In the genomic region with DNA sequence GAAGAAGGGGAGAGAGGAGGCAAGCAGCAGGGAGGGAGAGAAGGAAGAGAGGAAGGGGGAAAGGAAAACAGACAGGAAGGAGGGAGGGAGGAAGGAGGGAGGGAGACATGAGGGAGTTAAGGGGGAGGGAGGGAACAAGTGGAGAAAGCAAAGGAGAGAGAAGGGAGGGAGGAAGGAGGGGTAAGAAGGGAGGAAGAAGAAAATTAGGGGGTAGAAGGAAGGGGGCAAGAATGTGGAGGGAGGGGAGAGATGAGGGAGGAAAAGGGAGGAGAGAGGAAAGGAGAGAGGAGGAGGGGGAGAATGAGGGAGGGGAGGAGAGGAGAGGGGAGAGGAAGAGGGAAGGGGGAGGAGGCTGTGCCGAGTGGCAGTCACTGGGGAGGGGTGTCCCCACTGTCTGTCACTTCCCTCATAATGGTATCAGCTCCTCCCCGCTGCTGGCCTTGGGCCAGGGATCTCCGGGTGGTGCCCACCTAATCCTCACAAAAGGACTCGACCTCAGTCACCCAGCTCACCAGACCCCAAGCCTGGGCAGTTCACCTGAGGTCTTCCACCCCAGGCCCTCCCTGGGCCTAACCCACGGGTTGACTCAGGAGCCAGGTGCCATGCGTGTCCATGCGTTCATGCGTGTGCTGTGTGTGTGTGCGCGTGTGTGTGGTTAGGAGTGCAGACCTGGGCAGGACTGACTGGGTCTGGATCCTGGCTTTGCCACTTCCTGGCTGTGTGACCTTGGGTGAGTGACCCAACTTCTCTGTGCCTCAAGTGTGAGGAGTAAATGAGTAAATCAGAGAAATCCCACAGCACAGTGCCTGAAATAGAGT, we compare ENCODE assay signal across 14 cellular contexts. TPM values are rescaled to one million over a fixed set of nuclear protein-coding genes. Genes with fewer than 3 reads are reported as not detected.
A peak's percentile ranks its signal among the peaks of the same experiment; 100 is the strongest.
DNase-seq lines count a peak whose midpoint lies in the region; ATAC-seq and TF ChIP-seq lines count a peak whose summit lies in the region.
"Had no signal": no experiment of that assay in that cellular context is flagged by ENCODE, and none has a peak within 500 bp of the region (broad histone marks: within the 10 kb centered on the region; RNA-seq: fewer than 3 reads in every experiment).

No MANE protein-coding gene starts in this region.

- intact Hi-C loops in CD14-positive monocyte (cut with micrococcal nuclease), result loop anchor here in 1 of 2 donors (10.0 kb wide), 1 partner anchor 108 kb away; no protein-coding TSS in a partner anchor

- peak; percentile 68 for ATAC-seq in memory B cell (ENCODE audit: low read depth)

- H3K4me1 Mint-ChIP-seq in CD14-positive monocyte, result peaks cover 43% of the 10 kb centered on the region
- peaks cover 21% of the 10 kb centered on the region for H3K4me1 Mint-ChIP-seq in memory B cell

- peak overlapping the region in 1 of 2 donors; percentile 21 for H3K4me3 Mint-ChIP-seq in CD14-positive monocyte
- H3K4me3 Mint-ChIP-seq in memory B cell, result no peak overlapping the region
- H3K4me3 Mint-ChIP-seq: CD4-positive, alpha-beta memory T cell had no signal

- H3K27me3 Mint-ChIP-seq in CD14-positive monocyte (ENCODE audit: low read depth in 3 of 3) (peaks cover 3 to 9% (median 5%) of the 10 kb centered on the region in 3 donors), memory B cell (peaks cover 24% of the 10 kb centered on the region)
- H3K27me3 Mint-ChIP-seq: CD4-positive, alpha-beta memory T cell had no signal

- H3K4me3 ChIP-seq in GM12865 (ENCODE audit: low read depth, low read length), result no peak overlapping the region
- H3K4me3 ChIP-seq: spleen, thyroid gland had no signal

- H3K36me3 Mint-ChIP-seq in CD14-positive monocyte (peaks cover 2 to 5% of the 10 kb centered on the region in 2 donors), memory B cell (peaks cover 2% of the 10 kb centered on the region)
- H3K36me3 Mint-ChIP-seq: CD4-positive, alpha-beta memory T cell had no signal

- H3K9me3 Mint-ChIP-seq in CD14-positive monocyte (no peaks in the 10 kb centered on the region), memory B cell (no peaks in the 10 kb centered on the region)

- no peak for TF ChIP-seq CTCF in CD14-positive monocyte (IDR thresholded peaks at IDR 0.05)
- TF ChIP-seq CTCF in GM12865 (IDR thresholded peaks at IDR 0.05; ENCODE audit: insufficient read depth, low read depth, low read length, missing control alignments), result no peak

- H3K27ac Mint-ChIP-seq in CD14-positive monocyte, result peak overlapping the region in 5 of 7 donors; percentile 14 to 75 (median 68)
- peak overlapping the region; percentile 28 for H3K27ac Mint-ChIP-seq in memory B cell

- DNase-seq in CD14-positive monocyte (ENCODE audit: low spot score), result no peak
- DNase-seq in GM12865 (ENCODE audit: low read depth), result peak; percentile 31
- DNase-seq in UCSD-AML1 (lab: John Stamatoyannopoulos, UW; ENCODE audit: unreplicated experiment), result peak; percentile 37
- DNase-seq in memory B cell (ENCODE audit: low spot score in 2 of 2), result no peak
- DNase-seq in NCI-H748 (lab: John Stamatoyannopoulos, UW; ENCODE audit: unreplicated experiment), result no peak
- no peak for DNase-seq in HUDEP-2 (lab: John Stamatoyannopoulos, UW; ENCODE audit: unreplicated experiment in 76 of 76)
- DNase-seq in NCI-H1105 treated with DMSO at 0.1 percent for 48 hours (lab: John Stamatoyannopoulos, UW), result no peak
- DNase-seq in NCI-H345 treated with DMSO at 0.1 percent for 48 hours (lab: John Stamatoyannopoulos, UW; ENCODE audit: unreplicated experiment), result no peak
- DNase-seq: CD4-positive, alpha-beta memory T cell; kidney glomerular epithelial cell; MM.1S; NCI-H345; spleen; thyroid gland had no signal

RNA-seq across cellular contexts. Expression of a gene that starts 18.1 kb away (rescaled TPM):
- not detected for polyA plus RNA-seq in CD14-positive monocyte
- polyA plus RNA-seq: CD4-positive, alpha-beta memory T cell had no signal

RNA-seq across cellular contexts. Expression of a gene that starts 23.2 kb away (rescaled TPM):
- 10 to 100 TPM; 28.2 to 43.9 TPM for polyA plus RNA-seq in CD14-positive monocyte

RNA-seq across cellular contexts. Expression of a gene that starts 39.1 kb away (rescaled TPM):
- polyA plus RNA-seq in CD14-positive monocyte, result 10 to 100 TPM in 1 of 2 donors, 1 to 10 TPM in 1; 8.1 to 10.1 TPM

Comparison
In these comparisons a context has a peak if more than half of its experiments do, and no peak if none do; other contexts are left out.
1. DNase-seq: peak in GM12865 (single experiment) and UCSD-AML1 (single experiment); none in CD14-positive monocyte (single experiment), memory B cell (0 of 2), NCI-H748 (single experiment), HUDEP-2 (0 of 76), NCI-H1105 treated with DMSO at 0.1 percent for 48 hours (single experiment) and NCI-H345 treated with DMSO at 0.1 percent for 48 hours (single experiment).